ENCODE assay signal across 13 cellular contexts in the genomic region with DNA sequence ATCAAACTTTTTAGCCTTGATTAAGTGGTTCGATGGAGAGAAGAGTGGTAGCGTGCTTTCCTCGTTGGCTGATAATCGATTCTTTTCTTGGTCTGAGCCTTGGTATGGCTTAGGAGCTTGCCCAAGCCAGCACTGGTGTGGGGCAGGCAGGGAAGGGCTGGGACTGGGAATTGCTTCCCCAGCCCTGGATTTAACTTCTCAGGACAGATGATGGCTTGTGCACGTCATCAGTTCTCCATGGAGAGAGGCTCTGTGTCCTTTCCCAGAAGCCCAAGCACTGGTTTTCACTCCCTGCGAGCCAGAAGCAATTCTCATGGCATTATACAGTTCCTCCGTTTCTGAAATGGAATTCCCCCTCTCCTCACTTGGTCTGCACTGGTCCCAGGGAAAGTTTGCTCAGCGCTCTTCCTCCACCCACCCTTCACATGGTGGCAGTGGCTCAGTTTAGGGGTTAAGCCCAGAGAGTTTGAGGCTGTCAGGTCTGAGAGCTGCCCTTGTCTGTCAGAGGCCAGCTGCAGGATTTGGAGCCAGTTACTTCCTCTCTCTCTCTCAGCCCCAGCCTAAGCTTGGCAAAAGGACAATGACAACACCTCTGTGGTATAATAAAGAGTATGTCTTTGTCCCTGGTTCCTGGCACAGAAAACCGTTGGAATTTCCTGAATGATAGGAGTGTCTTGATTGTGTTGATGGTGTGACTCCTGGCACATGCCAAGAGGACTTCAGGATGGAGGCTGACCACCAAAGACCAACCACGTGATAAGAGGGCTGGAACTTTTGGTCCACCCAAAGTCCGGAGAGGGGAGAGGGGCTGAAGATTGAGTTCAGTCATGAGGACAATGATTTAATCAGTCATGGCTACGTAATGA.
DNase-seq lines count a peak whose midpoint lies in the region; ATAC-seq and TF ChIP-seq lines count a peak whose summit lies in the region.
"Had no signal": no experiment of that assay in that cellular context is flagged by ENCODE, and none has a peak within 500 bp of the region (broad histone marks: within the 10 kb centered on the region; RNA-seq: fewer than 3 reads in every experiment).

No MANE protein-coding gene starts in this region.

- H3K9me3 Mint-ChIP-seq in activated T-helper 2 cell treated with anti-CD3 and anti-CD28 coated beads, Interferon-gamma antibody, Interleukin-2, Interleukin-4, amounts not matched to agents 10 μg/mL and 5 μg/mL and 100 μg/mL, durations not matched to agents 14 hours and 24 hours and 36 hours: peaks cover under 1% of the 10 kb centered on the region
- peaks cover 0 to 2% of the 10 kb centered on the region in 2 donors for H3K9me3 Mint-ChIP-seq in activated T-cell treated with anti-CD3 and anti-CD28 coated beads, Interleukin-2, amount 50 U/mL, for 72 hours

- no peak overlapping the region for H3K4me3 ChIP-seq in esophagus squamous epithelium
- no peak overlapping the region for H3K4me3 ChIP-seq in osteoblast (ENCODE audit: insufficient read depth, low read length)
- H3K4me3 ChIP-seq: BLaER1 had no signal

- H3K4me1 ChIP-seq in esophagus squamous epithelium: peaks cover 15 to 38% (median 19%) of the 10 kb centered on the region in 3 donors
- H3K4me1 ChIP-seq in osteoblast (ENCODE audit: insufficient read depth, low read length): no peaks in the 10 kb centered on the region

- H3K9me3 ChIP-seq in esophagus squamous epithelium (no peaks in the 10 kb centered on the region), osteoblast (ENCODE audit: low read depth, low read length) (no peaks in the 10 kb centered on the region)

- TF ChIP-seq POLR2A in esophagus squamous epithelium (IDR thresholded peaks at IDR 0.05): no peak

- H3K79me2 ChIP-seq in osteoblast (ENCODE audit: insufficient read depth, low read length): no peaks in the 10 kb centered on the region

- intact Hi-C loops in esophagus squamous epithelium (cut with DNase I): no loop called here
- intact Hi-C loops in activated T-helper 2 cell treated with anti-CD3 and anti-CD28 coated beads, Interferon-gamma antibody, Interleukin-2, Interleukin-4, amounts not matched to agents 10 μg/mL and 5 μg/mL and 100 μg/mL, durations not matched to agents 14 hours and 24 hours and 36 hours (cut with micrococcal nuclease): no loop called here

- no peak overlapping the region for H3K4me3 Mint-ChIP-seq in activated T-helper 2 cell treated with anti-CD3 and anti-CD28 coated beads, Interferon-gamma antibody, Interleukin-2, Interleukin-4, amounts not matched to agents 10 μg/mL and 5 μg/mL and 100 μg/mL, durations not matched to agents 14 hours and 24 hours and 36 hours (ENCODE audit: low read depth)
- H3K4me3 Mint-ChIP-seq in activated T-cell treated with anti-CD3 and anti-CD28 coated beads, Interleukin-2, amount 50 U/mL, for 72 hours: no peak overlapping the region

- H3K27me3 Mint-ChIP-seq in activated T-helper 2 cell treated with anti-CD3 and anti-CD28 coated beads, Interferon-gamma antibody, Interleukin-2, Interleukin-4, amounts not matched to agents 10 μg/mL and 5 μg/mL and 100 μg/mL, durations not matched to agents 14 hours and 24 hours and 36 hours (ENCODE audit: low read depth): peaks cover 11% of the 10 kb centered on the region
- peaks cover 7% of the 10 kb centered on the region for H3K27me3 Mint-ChIP-seq in activated T-cell treated with anti-CD3 and anti-CD28 coated beads, Interleukin-2, amount 50 U/mL, for 72 hours (ENCODE audit: low read depth)

- no peak overlapping the region for H3K4me2 ChIP-seq in osteoblast (ENCODE audit: insufficient read depth, low read length)
- H3K4me2 ChIP-seq: BLaER1 had no signal

- H3K27ac Mint-ChIP-seq in activated T-helper 2 cell treated with anti-CD3 and anti-CD28 coated beads, Interferon-gamma antibody, Interleukin-2, Interleukin-4, amounts not matched to agents 10 μg/mL and 5 μg/mL and 100 μg/mL, durations not matched to agents 14 hours and 24 hours and 36 hours: no peak overlapping the region
- H3K27ac Mint-ChIP-seq in activated T-cell treated with anti-CD3 and anti-CD28 coated beads, Interleukin-2, amount 50 U/mL, for 72 hours: no peak overlapping the region

- H3K36me3 ChIP-seq in esophagus squamous epithelium: no peaks in the 10 kb centered on the region
- no peaks in the 10 kb centered on the region for H3K36me3 ChIP-seq in osteoblast (ENCODE audit: insufficient read depth, low read length)
- H3K36me3 ChIP-seq: BLaER1 had no signal

- peak; percentile 13 for DNase-seq in COLO668 (lab: John Stamatoyannopoulos, UW; ENCODE audit: unreplicated experiment)
- DNase-seq in NCI-H2196 (lab: John Stamatoyannopoulos, UW; ENCODE audit: unreplicated experiment): peak; percentile 91
- no peak for DNase-seq in esophagus squamous epithelium (lab: John Stamatoyannopoulos, UW)
- DNase-seq in osteoblast (ENCODE audit: insufficient read length, low spot score, missing footprints): peak; percentile 82
- no peak for DNase-seq in activated T-helper 2 cell treated with anti-CD3 and anti-CD28 coated beads, Interferon-gamma antibody, Interleukin-2, Interleukin-4, amounts not matched to agents 10 μg/mL and 5 μg/mL and 100 μg/mL, durations not matched to agents 14 hours and 24 hours and 36 hours (ENCODE audit: low spot score)
- no peak for DNase-seq in NCI-H187 (lab: John Stamatoyannopoulos, UW)
- DNase-seq in activated T-cell treated with anti-CD3 and anti-CD28 coated beads, Interleukin-2, amount 50 U/mL, for 72 hours: no peak
- DNase-seq: midbrain; NCI-H187 treated with DMSO at 0.1 percent for 48 hours; stimulated activated CD4-positive, alpha-beta T cell treated with anti-CD3 and anti-CD28 coated beads, Interleukin-1b, Interleukin-23, amount 100 ng/mL, for 48 hours; SW 1271 had no signal

- peak overlapping the region; percentile 51 for H2AFZ ChIP-seq in osteoblast (ENCODE audit: low read length)

- H3K27ac ChIP-seq in esophagus squamous epithelium (peak overlapping the region in 3 of 4 donors; percentile 65 to 67 (median 65)), osteoblast (ENCODE audit: low read depth, low read length) (no peak overlapping the region)
- H3K27ac ChIP-seq: BLaER1 had no signal

- ATAC-seq in GM18519 (IDR thresholded peaks at IDR 0.05; ENCODE audit: low FRiP score, unreplicated experiment): no peak
- ATAC-seq in activated T-cell treated with anti-CD3 and anti-CD28 coated beads, Interleukin-2, amount 50 U/mL, for 72 hours (replicated peaks in 1 of 2): no peak

- WGBS in esophagus squamous epithelium, 2 donors: 48 to 67% methylated on average over 7 to 12 of the region's 12 CpGs

- no peaks in the 10 kb centered on the region for H3K36me3 Mint-ChIP-seq in activated T-helper 2 cell treated with anti-CD3 and anti-CD28 coated beads, Interferon-gamma antibody, Interleukin-2, Interleukin-4, amounts not matched to agents 10 μg/mL and 5 μg/mL and 100 μg/mL, durations not matched to agents 14 hours and 24 hours and 36 hours (ENCODE audit: low read depth)
- H3K36me3 Mint-ChIP-seq in activated T-cell treated with anti-CD3 and anti-CD28 coated beads, Interleukin-2, amount 50 U/mL, for 72 hours (ENCODE audit: insufficient read depth in 2 of 2): no peaks in the 10 kb centered on the region

- H3K27me3 ChIP-seq in esophagus squamous epithelium: peaks cover 0 to 46% (median 0%) of the 10 kb centered on the region in 4 donors
- peaks cover 52% of the 10 kb centered on the region for H3K27me3 ChIP-seq in osteoblast (ENCODE audit: insufficient read depth, low read length)
- H3K27me3 ChIP-seq: BLaER1 had no signal

- no peaks in the 10 kb centered on the region for H4K20me1 ChIP-seq in osteoblast (ENCODE audit: insufficient read depth, low read length)
- H4K20me1 ChIP-seq: BLaER1 had no signal

- no peak for TF ChIP-seq CTCF in esophagus squamous epithelium (IDR thresholded peaks at IDR 0.05)
- TF ChIP-seq CTCF in osteoblast (IDR thresholded peaks at IDR 0.05; ENCODE audit: extremely low read depth, low read depth, low read length): no peak

- no peaks in the 10 kb centered on the region for H3K4me1 Mint-ChIP-seq in activated T-helper 2 cell treated with anti-CD3 and anti-CD28 coated beads, Interferon-gamma antibody, Interleukin-2, Interleukin-4, amounts not matched to agents 10 μg/mL and 5 μg/mL and 100 μg/mL, durations not matched to agents 14 hours and 24 hours and 36 hours (ENCODE audit: low read depth)
- H3K4me1 Mint-ChIP-seq in activated T-cell treated with anti-CD3 and anti-CD28 coated beads, Interleukin-2, amount 50 U/mL, for 72 hours (ENCODE audit: low read depth): peaks cover 8% of the 10 kb centered on the region

Comparison
In these comparisons a context has a peak if more than half of its experiments do, and no peak if none do; other contexts are left out.
1. DNase-seq: peak in COLO668 (single experiment), NCI-H2196 (single experiment) and osteoblast (single experiment); none in esophagus squamous epithelium (single experiment), activated T-helper 2 cell treated with anti-CD3 and anti-CD28 coated beads, Interferon-gamma antibody, Interleukin-2, Interleukin-4, amounts not matched to agents 10 μg/mL and 5 μg/mL and 100 μg/mL, durations not matched to agents 14 hours and 24 hours and 36 hours (single experiment), NCI-H187 (0 of 2) and activated T-cell treated with anti-CD3 and anti-CD28 coated beads, Interleukin-2, amount 50 U/mL, for 72 hours (0 of 2).